ENCODE assay signal across 29 cellular contexts in genomic region chr12:116694653-116695463, GRCh38. TPM values are rescaled to one million over a fixed set of nuclear protein-coding genes. Genes with fewer than 3 reads are reported as not detected.
DNase-seq lines count a peak whose midpoint lies in the region; ATAC-seq and TF ChIP-seq lines count a peak whose summit lies in the region.
"Had no signal": no experiment of that assay in that cellular context is flagged by ENCODE, and none has a peak within 500 bp of the region (broad histone marks: within the 10 kb centered on the region; RNA-seq: fewer than 3 reads in every experiment).

No MANE protein-coding gene starts in this region.

- H3K27ac ChIP-seq in BLaER1 (peak overlapping the region; percentile 61), HEK293 (ENCODE audit: extremely low read depth, low read depth, low read length) (no peak overlapping the region)
- H3K27ac ChIP-seq: coronary artery, foreskin keratinocyte, GM23248, hepatocyte had no signal

- CTCF ChIA-PET in HEK293 (lab: Yijun Ruan, JAX), result interaction anchor here (0.7 kb wide), 1 partner anchor 1162 kb away, joined by 3 read pairs; no protein-coding TSS in a partner anchor

- H3K4me3 ChIP-seq in BLaER1 (peak overlapping the region; percentile 63), HEK293 (ENCODE audit: low read depth, low read length) (no peak overlapping the region)
- H3K4me3 ChIP-seq: GM23248, hepatocyte had no signal

- peaks cover 97% of the 10 kb centered on the region for H3K4me1 ChIP-seq in BLaER1
- H3K4me1 ChIP-seq in HEK293 (ENCODE audit: control insufficient read depth, insufficient read depth, low read length), result peaks cover 6% of the 10 kb centered on the region; the same call in 1 of the 2 replicates
- H3K4me1 ChIP-seq: foreskin keratinocyte had no signal

- H3K4me2 ChIP-seq in BLaER1, result peak overlapping the region; percentile 95

- H3K9me3 ChIP-seq in BLaER1, result no peaks in the 10 kb centered on the region
- no peaks in the 10 kb centered on the region for H3K9me3 ChIP-seq in HEK293 (ENCODE audit: control insufficient read depth, insufficient read depth, low read depth, low read length)
- H3K9me3 ChIP-seq: BE2C had no signal

- peak overlapping the region in 3 of 5 experiments; percentile 18 to 57 (median 52) for H3K27ac Mint-ChIP-seq in brain
- H3K27ac Mint-ChIP-seq in naive thymus-derived CD8-positive, alpha-beta T cell, result peak overlapping the region in 1 of 10 donors; percentile 74
- H3K27ac Mint-ChIP-seq: activated CD4-positive, alpha-beta memory T cell treated with anti-CD3 and anti-CD28 coated beads, Interleukin-2, amount 10 ng/mL, durations not matched to agents 7 days and 5 days; effector memory CD8-positive, alpha-beta T cell had no signal

- POLR2A ChIA-PET in HEK293 (lab: Yijun Ruan, JAX), result no interaction called here
- POLR2A ChIA-PET in naive thymus-derived CD8-positive, alpha-beta T cell (lab: Charles Lee), result no interaction called here

- ATAC-seq in left lobe of liver, result peak; percentile 20
- no peak for ATAC-seq in naive thymus-derived CD8-positive, alpha-beta T cell
- no peak for ATAC-seq in GM21423 (IDR thresholded peaks at IDR 0.05; ENCODE audit: unreplicated experiment)
- ATAC-seq: effector memory CD8-positive, alpha-beta T cell; esophagus mucosa; left colon had no signal

- DNase-seq in left lobe of liver (ENCODE audit: low spot score) (no peak), erythroblast (lab: John Stamatoyannopoulos, UW) (no peak), NAMALWA (ENCODE audit: low spot score) (no peak)
- DNase-seq in naive thymus-derived CD8-positive, alpha-beta T cell, result no peak
- DNase-seq: activated CD4-positive, alpha-beta memory T cell treated with anti-CD3 and anti-CD28 coated beads, Interleukin-2, amount 10 ng/mL, durations not matched to agents 7 days and 5 days; activated CD4-positive, alpha-beta T cell treated with anti-CD3 and anti-CD28 coated beads for 1 hour; activated CD8-positive, alpha-beta memory T cell treated with anti-CD3 and anti-CD28 coated beads, Interleukin-2, amount 50 U/mL, for 48 hours; activated naive CD4-positive, alpha-beta T cell treated with anti-CD3 and anti-CD28 coated beads, Interleukin-2, amount 50 U/mL, for 16 hours; amniotic stem cell; BE2C; COR-L47; DMS79; effector memory CD8-positive, alpha-beta T cell; foreskin keratinocyte; GM23248; Kasumi-1; left colon; mesendoderm; NCI-H2171 treated with DMSO at 0.1 percent for 48 hours; NCI-H524; RPMI8226; trophoblast cell had no signal

- TF ChIP-seq POLR2A in erythroblast (IDR thresholded peaks at IDR 0.05; ENCODE audit: low read length), result no peak

- no peaks in the 10 kb centered on the region for H3K36me3 Mint-ChIP-seq in brain
- no peaks in the 10 kb centered on the region for H3K36me3 Mint-ChIP-seq in naive thymus-derived CD8-positive, alpha-beta T cell

- H4K20me1 ChIP-seq in BLaER1, result no peaks in the 10 kb centered on the region

- no peaks in the 10 kb centered on the region for H3K9me3 Mint-ChIP-seq in brain
- no peaks in the 10 kb centered on the region for H3K9me3 Mint-ChIP-seq in naive thymus-derived CD8-positive, alpha-beta T cell
- H3K9me3 Mint-ChIP-seq: activated CD4-positive, alpha-beta memory T cell treated with anti-CD3 and anti-CD28 coated beads, Interleukin-2, amount 10 ng/mL, durations not matched to agents 7 days and 5 days; effector memory CD8-positive, alpha-beta T cell had no signal

- H3K36me3 ChIP-seq in BLaER1 (no peaks in the 10 kb centered on the region), HEK293 (ENCODE audit: control insufficient read depth in 2 of 2, insufficient read depth in 1 of 2, low read length in 2 of 2) (no peaks in the 10 kb centered on the region)
- H3K36me3 ChIP-seq: BE2C had no signal

- H3K4me1 Mint-ChIP-seq in brain, result peaks cover 87% of the 10 kb centered on the region
- H3K4me1 Mint-ChIP-seq in naive thymus-derived CD8-positive, alpha-beta T cell, result peaks cover 3 to 35% (median 18%) of the 10 kb centered on the region in 4 donors

- peak overlapping the region; percentile 56; the same call in 1 of the 2 replicates for H3K9ac ChIP-seq in BLaER1
- H3K9ac ChIP-seq: GM23248 had no signal

- H3K27me3 Mint-ChIP-seq in brain, result peaks cover 11% of the 10 kb centered on the region
- H3K27me3 Mint-ChIP-seq in naive thymus-derived CD8-positive, alpha-beta T cell, result peaks cover 22 to 55% (median 33%) of the 10 kb centered on the region in 5 donors

- TF ChIP-seq CTCF in HEK293 (tag by site-specific recombination; IDR thresholded peaks at IDR 0.05) (no peak), brain (conservative IDR thresholded peaks at IDR 0.05) (no peak)

- H3K4me3 Mint-ChIP-seq in brain, result peak overlapping the region in 3 of 5 experiments; percentile 17 to 82 (median 80)
- peak overlapping the region in 3 of 10 donors; percentile 34 to 66 (median 48) for H3K4me3 Mint-ChIP-seq in naive thymus-derived CD8-positive, alpha-beta T cell
- H3K4me3 Mint-ChIP-seq: activated CD4-positive, alpha-beta memory T cell treated with anti-CD3 and anti-CD28 coated beads, Interleukin-2, amount 10 ng/mL, durations not matched to agents 7 days and 5 days; effector memory CD8-positive, alpha-beta T cell had no signal

- no peaks in the 10 kb centered on the region for H3K27me3 ChIP-seq in BLaER1

TF ChIP-seq in HEK293, 187 proteins besides CTCF, POLR2A, EP300 and RAD21:
- TF ChIP-seq ZNF585B (tag by site-specific recombination; IDR thresholded peaks at IDR 0.05) (peak; percentile 50), ZBTB8A (tag by site-specific recombination; IDR thresholded peaks at IDR 0.05) (no peak)

RNA-seq across cellular contexts. Expression of gene SPRING1, which starts 43.0 kb away (rescaled TPM):
- polyA plus RNA-seq in brain (ENCODE audit: insufficient read depth, low read depth, low replicate concordance), result 21.0 TPM
- total RNA-seq in left lobe of liver, result 6.8 TPM
- 10 to 100 TPM; 23.6 to 24.2 TPM for total RNA-seq in naive thymus-derived CD8-positive, alpha-beta T cell
- 10 to 100 TPM; 14.6 to 18.9 (median 16.3) TPM for polyA plus RNA-seq in naive thymus-derived CD8-positive, alpha-beta T cell

RNA-seq across cellular contexts. Expression of gene RNFT2, which starts 43.3 kb away (rescaled TPM):
- polyA plus RNA-seq in brain (ENCODE audit: insufficient read depth, low read depth, low replicate concordance), result 16.3 TPM
- total RNA-seq in left lobe of liver, result 0.40 TPM
- 1 to 10 TPM; 6.8 to 7.2 TPM for total RNA-seq in naive thymus-derived CD8-positive, alpha-beta T cell
- polyA plus RNA-seq in naive thymus-derived CD8-positive, alpha-beta T cell, result 1 to 10 TPM; 1.9 to 2.4 (median 2.4) TPM
